ENCODE assay signal across 12 cellular contexts in genomic region chr6:34318492-34319470, GRCh38.
A peak's percentile ranks its signal among the peaks of the same experiment; 100 is the strongest.
DNase-seq lines count a peak whose midpoint lies in the region; ATAC-seq and TF ChIP-seq lines count a peak whose summit lies in the region.
"Had no signal": no experiment of that assay in that cellular context is flagged by ENCODE, and none has a peak within 500 bp of the region (broad histone marks: within the 10 kb centered on the region; RNA-seq: fewer than 3 reads in every experiment).

No MANE protein-coding gene starts in this region.

- H3K4me1 Mint-ChIP-seq in activated CD4-positive, alpha-beta T cell treated with anti-CD3 and anti-CD28 coated beads, Interleukin-2, amount 10 ng/mL, durations not matched to agents 24 days and 14 days, result peaks cover 38% of the 10 kb centered on the region
- peaks cover 36% of the 10 kb centered on the region for H3K4me1 Mint-ChIP-seq in activated CD4-positive, alpha-beta T cell treated with anti-CD3 and anti-CD28 coated beads, Interleukin-2, amount 10 ng/mL, durations not matched to agents 7 days and 5 days
- H3K4me1 Mint-ChIP-seq in activated T-helper 17 cell treated with anti-CD3 and anti-CD28 coated beads, Interleukin-2, amount 50 U/mL, for 72 hours, result peaks cover 19% of the 10 kb centered on the region
- peaks cover 33% of the 10 kb centered on the region for H3K4me1 Mint-ChIP-seq in memory B cell

- intact Hi-C loops in activated CD4-positive, alpha-beta T cell treated with anti-CD3 and anti-CD28 coated beads, Interleukin-2, amount 10 ng/mL, durations not matched to agents 24 days and 14 days (cut with micrococcal nuclease), result no loop called here
- intact Hi-C loops in thyroid gland (cut with DNase I), result no loop called here

- no peaks in the 10 kb centered on the region for H3K27me3 ChIP-seq in thyroid gland
- H3K27me3 ChIP-seq: pancreas had no signal

- DNase-seq in activated CD4-positive, alpha-beta T cell treated with anti-CD3 and anti-CD28 coated beads, Interleukin-2, amount 10 ng/mL, durations not matched to agents 24 days and 14 days, result no peak
- no peak for DNase-seq in activated CD4-positive, alpha-beta T cell treated with anti-CD3 and anti-CD28 coated beads, Interleukin-2, amount 10 ng/mL, durations not matched to agents 7 days and 5 days
- DNase-seq in memory B cell (ENCODE audit: low spot score in 2 of 2), result no peak
- no peak for DNase-seq in thyroid gland
- no peak for DNase-seq in NCI-H1092 (lab: John Stamatoyannopoulos, UW)
- DNase-seq in NCI-H2107 (lab: John Stamatoyannopoulos, UW), result no peak
- DNase-seq: effector CD4-positive, alpha-beta T cell; NCI-H2081 treated with DMSO at 0.1 percent for 48 hours; pancreas had no signal

- peak overlapping the region; percentile 45 for H3K27ac Mint-ChIP-seq in activated CD4-positive, alpha-beta T cell treated with anti-CD3 and anti-CD28 coated beads, Interleukin-2, amount 10 ng/mL, durations not matched to agents 24 days and 14 days
- H3K27ac Mint-ChIP-seq in activated CD4-positive, alpha-beta T cell treated with anti-CD3 and anti-CD28 coated beads, Interleukin-2, amount 10 ng/mL, durations not matched to agents 7 days and 5 days, result no peak overlapping the region
- no peak overlapping the region for H3K27ac Mint-ChIP-seq in activated T-helper 17 cell treated with anti-CD3 and anti-CD28 coated beads, Interleukin-2, amount 50 U/mL, for 72 hours
- H3K27ac Mint-ChIP-seq in memory B cell, result peak overlapping the region; percentile 55
- H3K27ac Mint-ChIP-seq: T-helper 1 cell treated with Interleukin-12 subunit alpha and Interleukin-12 subunit beta and Interleukin-4 antibody, amounts not matched to agents 30 μg/mL and 1 μg/mL, for 36 hours had no signal

- H3K4me3 Mint-ChIP-seq in activated CD4-positive, alpha-beta T cell treated with anti-CD3 and anti-CD28 coated beads, Interleukin-2, amount 10 ng/mL, durations not matched to agents 24 days and 14 days, result no peak overlapping the region
- H3K4me3 Mint-ChIP-seq in activated CD4-positive, alpha-beta T cell treated with anti-CD3 and anti-CD28 coated beads, Interleukin-2, amount 10 ng/mL, durations not matched to agents 7 days and 5 days, result no peak overlapping the region
- no peak overlapping the region for H3K4me3 Mint-ChIP-seq in activated T-helper 17 cell treated with anti-CD3 and anti-CD28 coated beads, Interleukin-2, amount 50 U/mL, for 72 hours
- H3K4me3 Mint-ChIP-seq in memory B cell, result no peak overlapping the region
- H3K4me3 Mint-ChIP-seq: T-helper 1 cell treated with Interleukin-12 subunit alpha and Interleukin-12 subunit beta and Interleukin-4 antibody, amounts not matched to agents 30 μg/mL and 1 μg/mL, for 36 hours had no signal

- POLR2A ChIA-PET in activated CD4-positive, alpha-beta T cell treated with anti-CD3 and anti-CD28 coated beads, Interleukin-2, amount 10 ng/mL, durations not matched to agents 7 days and 5 days (lab: Charles Lee), result no interaction called here

- peak overlapping the region in 2 of 3 donors; percentile 51 to 53 for H3K27ac ChIP-seq in thyroid gland

- H3K9me3 Mint-ChIP-seq in activated CD4-positive, alpha-beta T cell treated with anti-CD3 and anti-CD28 coated beads, Interleukin-2, amount 10 ng/mL, durations not matched to agents 24 days and 14 days, result no peaks in the 10 kb centered on the region
- H3K9me3 Mint-ChIP-seq in activated CD4-positive, alpha-beta T cell treated with anti-CD3 and anti-CD28 coated beads, Interleukin-2, amount 10 ng/mL, durations not matched to agents 7 days and 5 days, result no peaks in the 10 kb centered on the region
- no peaks in the 10 kb centered on the region for H3K9me3 Mint-ChIP-seq in activated T-helper 17 cell treated with anti-CD3 and anti-CD28 coated beads, Interleukin-2, amount 50 U/mL, for 72 hours
- no peaks in the 10 kb centered on the region for H3K9me3 Mint-ChIP-seq in memory B cell
- H3K9me3 Mint-ChIP-seq: T-helper 1 cell treated with Interleukin-12 subunit alpha and Interleukin-12 subunit beta and Interleukin-4 antibody, amounts not matched to agents 30 μg/mL and 1 μg/mL, for 36 hours had no signal

- peaks cover 7% of the 10 kb centered on the region for H3K36me3 Mint-ChIP-seq in activated CD4-positive, alpha-beta T cell treated with anti-CD3 and anti-CD28 coated beads, Interleukin-2, amount 10 ng/mL, durations not matched to agents 24 days and 14 days (ENCODE audit: low read depth)
- H3K36me3 Mint-ChIP-seq in activated CD4-positive, alpha-beta T cell treated with anti-CD3 and anti-CD28 coated beads, Interleukin-2, amount 10 ng/mL, durations not matched to agents 7 days and 5 days (ENCODE audit: low read depth), result no peaks in the 10 kb centered on the region
- peaks cover 5% of the 10 kb centered on the region for H3K36me3 Mint-ChIP-seq in activated T-helper 17 cell treated with anti-CD3 and anti-CD28 coated beads, Interleukin-2, amount 50 U/mL, for 72 hours (ENCODE audit: low read depth)
- H3K36me3 Mint-ChIP-seq in memory B cell, result peaks cover 7% of the 10 kb centered on the region

- no peak for TF ChIP-seq POLR2A in thyroid gland (IDR thresholded peaks at IDR 0.05)

- H3K36me3 ChIP-seq in thyroid gland, result no peaks in the 10 kb centered on the region
- H3K36me3 ChIP-seq: pancreas had no signal

- no peak overlapping the region for H3K4me3 ChIP-seq in thyroid gland (replicated peaks in 1 of 3)
- H3K4me3 ChIP-seq: pancreas had no signal

- CTCF ChIA-PET in activated CD4-positive, alpha-beta T cell treated with anti-CD3 and anti-CD28 coated beads, Interleukin-2, amount 10 ng/mL, durations not matched to agents 7 days and 5 days (lab: Charles Lee), result interaction anchor here (0.7 to 0.9 kb wide), 2 partner anchors 20 to 128 kb away, joined by 3 read pairs; no protein-coding TSS in a partner anchor

- peaks cover 16 to 43% of the 10 kb centered on the region in 2 donors for H3K4me1 ChIP-seq in thyroid gland

- H3K27me3 Mint-ChIP-seq in activated CD4-positive, alpha-beta T cell treated with anti-CD3 and anti-CD28 coated beads, Interleukin-2, amount 10 ng/mL, durations not matched to agents 24 days and 14 days, result no peaks in the 10 kb centered on the region
- H3K27me3 Mint-ChIP-seq in activated CD4-positive, alpha-beta T cell treated with anti-CD3 and anti-CD28 coated beads, Interleukin-2, amount 10 ng/mL, durations not matched to agents 7 days and 5 days, result no peaks in the 10 kb centered on the region
- H3K27me3 Mint-ChIP-seq in activated T-helper 17 cell treated with anti-CD3 and anti-CD28 coated beads, Interleukin-2, amount 50 U/mL, for 72 hours, result no peaks in the 10 kb centered on the region
- no peaks in the 10 kb centered on the region for H3K27me3 Mint-ChIP-seq in memory B cell

- ATAC-seq in activated T-helper 17 cell treated with anti-CD3 and anti-CD28 coated beads, Interleukin-2, amount 50 U/mL, for 72 hours (replicated peaks), result peak; percentile 5
- no peak for ATAC-seq in memory B cell (ENCODE audit: low read depth)
- no peak for ATAC-seq in GM21825 (IDR thresholded peaks at IDR 0.05; ENCODE audit: unreplicated experiment)

- no peak for TF ChIP-seq CTCF in thyroid gland (IDR thresholded peaks at IDR 0.05)

- no peaks in the 10 kb centered on the region for H3K9me3 ChIP-seq in thyroid gland
- H3K9me3 ChIP-seq: pancreas had no signal

- WGBS in thyroid gland, 2 donors, result 76 to 86% methylated on average over 4 of the region's 4 CpGs

Comparison
In these comparisons a context has a peak if more than half of its experiments do, and no peak if none do; other contexts are left out.
1. H3K27ac Mint-ChIP-seq: peak in activated CD4-positive, alpha-beta T cell treated with anti-CD3 and anti-CD28 coated beads, Interleukin-2, amount 10 ng/mL, durations not matched to agents 24 days and 14 days (single experiment) and memory B cell (single experiment); none in activated CD4-positive, alpha-beta T cell treated with anti-CD3 and anti-CD28 coated beads, Interleukin-2, amount 10 ng/mL, durations not matched to agents 7 days and 5 days (single experiment) and activated T-helper 17 cell treated with anti-CD3 and anti-CD28 coated beads, Interleukin-2, amount 50 U/mL, for 72 hours (single experiment).